1 cellular context compared by ENCODE assay signal in the genomic region with DNA sequence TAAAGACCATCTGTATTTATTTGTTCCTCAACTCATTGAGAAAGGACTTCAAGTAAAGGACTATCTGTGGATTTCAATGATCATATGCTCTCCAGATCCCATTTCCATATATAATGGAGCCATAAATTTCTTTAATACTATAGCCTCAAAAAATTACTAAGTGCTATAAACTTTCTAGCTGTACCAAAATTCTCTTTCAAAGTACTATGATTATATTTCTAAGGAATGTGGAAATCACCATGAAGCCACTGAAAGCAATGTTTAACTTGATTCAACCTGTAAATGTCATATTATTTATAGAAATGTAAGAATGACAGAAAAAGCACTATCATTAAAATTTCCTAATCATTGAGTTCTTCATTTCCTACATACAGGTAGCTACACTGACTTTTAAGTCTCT.
TF ChIP-seq lines count a peak whose summit lies in the region.

No MANE protein-coding gene starts in this region.

TF ChIP-seq in HepG2, 621 proteins besides CTCF, POLR2A, EP300 and RAD21 (continued from another document):
- TF ChIP-seq ZNF737 (CRISPR knock-in tag; IDR thresholded peaks at IDR 0.05; ENCODE audit: borderline replicate concordance) = no peak
- no peak for TF ChIP-seq MTA1 (CRISPR knock-in tag; IDR thresholded peaks at IDR 0.05; ENCODE audit: borderline replicate concordance)
- no peak for TF ChIP-seq ZBTB8A (CRISPR knock-in tag; IDR thresholded peaks at IDR 0.05; ENCODE audit: borderline replicate concordance, low read depth)
- no peak for TF ChIP-seq NCOA1 (CRISPR knock-in tag; IDR thresholded peaks at IDR 0.05)
- TF ChIP-seq REXO4 (CRISPR knock-in tag; IDR thresholded peaks at IDR 0.05; ENCODE audit: borderline replicate concordance) = no peak
- no peak for TF ChIP-seq ZNF484 (CRISPR knock-in tag; IDR thresholded peaks at IDR 0.05; ENCODE audit: borderline replicate concordance, low read depth)
- TF ChIP-seq, protein P1, sequence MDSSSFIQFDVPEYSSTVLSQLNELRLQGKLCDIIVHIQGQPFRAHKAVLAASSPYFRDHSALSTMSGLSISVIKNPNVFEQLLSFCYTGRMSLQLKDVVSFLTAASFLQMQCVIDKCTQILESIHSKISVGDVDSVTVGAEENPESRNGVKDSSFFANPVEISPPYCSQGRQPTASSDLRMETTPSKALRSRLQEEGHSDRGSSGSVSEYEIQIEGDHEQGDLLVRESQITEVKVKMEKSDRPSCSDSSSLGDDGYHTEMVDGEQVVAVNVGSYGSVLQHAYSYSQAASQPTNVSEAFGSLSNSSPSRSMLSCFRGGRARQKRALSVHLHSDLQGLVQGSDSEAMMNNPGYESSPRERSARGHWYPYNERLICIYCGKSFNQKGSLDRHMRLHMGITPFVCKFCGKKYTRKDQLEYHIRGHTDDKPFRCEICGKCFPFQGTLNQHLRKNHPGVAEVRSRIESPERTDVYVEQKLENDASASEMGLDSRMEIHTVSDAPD (CRISPR knock-in tag; IDR thresholded peaks at IDR 0.05) = no peak
- TF ChIP-seq, protein P2, sequence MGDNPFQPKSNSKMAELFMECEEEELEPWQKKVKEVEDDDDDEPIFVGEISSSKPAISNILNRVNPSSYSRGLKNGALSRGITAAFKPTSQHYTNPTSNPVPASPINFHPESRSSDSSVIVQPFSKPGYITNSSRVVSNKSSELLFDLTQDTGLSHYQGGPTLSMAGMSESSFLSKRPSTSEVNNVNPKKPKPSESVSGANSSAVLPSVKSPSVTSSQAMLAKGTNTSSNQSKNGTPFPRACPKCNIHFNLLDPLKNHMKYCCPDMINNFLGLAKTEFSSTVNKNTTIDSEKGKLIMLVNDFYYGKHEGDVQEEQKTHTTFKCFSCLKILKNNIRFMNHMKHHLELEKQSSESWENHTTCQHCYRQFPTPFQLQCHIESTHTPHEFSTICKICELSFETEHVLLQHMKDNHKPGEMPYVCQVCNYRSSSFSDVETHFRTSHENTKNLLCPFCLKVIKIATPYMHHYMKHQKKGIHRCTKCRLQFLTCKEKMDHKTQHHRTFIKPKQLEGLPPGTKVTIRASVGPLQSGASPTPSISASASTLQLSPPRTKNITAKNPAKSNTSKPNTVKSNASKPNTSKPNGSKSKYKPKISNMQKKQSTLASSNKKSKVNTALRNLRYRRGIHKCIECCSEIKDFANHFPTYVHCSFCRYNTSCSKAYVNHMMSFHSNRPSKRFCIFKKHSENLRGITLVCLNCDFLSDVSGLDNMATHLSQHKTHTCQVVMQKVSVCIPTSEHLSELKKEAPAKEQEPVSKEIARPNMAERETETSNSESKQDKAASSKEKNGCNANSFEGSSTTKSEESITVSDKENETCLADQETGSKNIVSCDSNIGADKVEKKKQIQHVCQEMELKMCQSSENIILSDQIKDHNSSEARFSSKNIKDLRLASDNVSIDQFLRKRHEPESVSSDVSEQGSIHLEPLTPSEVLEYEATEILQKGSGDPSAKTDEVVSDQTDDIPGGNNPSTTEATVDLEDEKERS (CRISPR knock-in tag; IDR thresholded peaks at IDR 0.05) = no peak
- no peak for TF ChIP-seq GATA4 (IDR thresholded peaks at IDR 0.05; ENCODE audit: borderline replicate concordance, low read depth)
- no peak for TF ChIP-seq CCDC6 (CRISPR knock-in tag; IDR thresholded peaks at IDR 0.05)
- TF ChIP-seq, protein P3, sequence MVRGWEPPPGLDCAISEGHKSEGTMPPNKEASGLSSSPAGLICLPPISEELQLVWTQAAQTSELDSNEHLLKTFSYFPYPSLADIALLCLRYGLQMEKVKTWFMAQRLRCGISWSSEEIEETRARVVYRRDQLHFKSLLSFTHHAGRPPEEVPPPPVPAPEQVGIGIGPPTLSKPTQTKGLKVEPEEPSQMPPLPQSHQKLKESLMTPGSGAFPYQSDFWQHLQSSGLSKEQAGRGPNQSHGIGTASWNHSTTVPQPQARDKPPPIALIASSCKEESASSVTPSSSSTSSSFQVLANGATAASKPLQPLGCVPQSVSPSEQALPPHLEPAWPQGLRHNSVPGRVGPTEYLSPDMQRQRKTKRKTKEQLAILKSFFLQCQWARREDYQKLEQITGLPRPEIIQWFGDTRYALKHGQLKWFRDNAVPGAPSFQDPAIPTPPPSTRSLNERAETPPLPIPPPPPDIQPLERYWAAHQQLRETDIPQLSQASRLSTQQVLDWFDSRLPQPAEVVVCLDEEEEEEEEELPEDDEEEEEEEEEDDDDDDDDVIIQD (CRISPR knock-in tag; IDR thresholded peaks at IDR 0.05; ENCODE audit: low read depth) = no peak
- TF ChIP-seq, protein P4, sequence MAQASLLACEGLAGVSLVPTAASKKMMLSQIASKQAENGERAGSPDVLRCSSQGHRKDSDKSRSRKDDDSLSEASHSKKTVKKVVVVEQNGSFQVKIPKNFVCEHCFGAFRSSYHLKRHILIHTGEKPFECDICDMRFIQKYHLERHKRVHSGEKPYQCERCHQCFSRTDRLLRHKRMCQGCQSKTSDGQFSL (CRISPR knock-in tag; IDR thresholded peaks at IDR 0.05) = no peak
